Comparison of ENCODE assay signal across 1 cellular context in the genomic region with DNA sequence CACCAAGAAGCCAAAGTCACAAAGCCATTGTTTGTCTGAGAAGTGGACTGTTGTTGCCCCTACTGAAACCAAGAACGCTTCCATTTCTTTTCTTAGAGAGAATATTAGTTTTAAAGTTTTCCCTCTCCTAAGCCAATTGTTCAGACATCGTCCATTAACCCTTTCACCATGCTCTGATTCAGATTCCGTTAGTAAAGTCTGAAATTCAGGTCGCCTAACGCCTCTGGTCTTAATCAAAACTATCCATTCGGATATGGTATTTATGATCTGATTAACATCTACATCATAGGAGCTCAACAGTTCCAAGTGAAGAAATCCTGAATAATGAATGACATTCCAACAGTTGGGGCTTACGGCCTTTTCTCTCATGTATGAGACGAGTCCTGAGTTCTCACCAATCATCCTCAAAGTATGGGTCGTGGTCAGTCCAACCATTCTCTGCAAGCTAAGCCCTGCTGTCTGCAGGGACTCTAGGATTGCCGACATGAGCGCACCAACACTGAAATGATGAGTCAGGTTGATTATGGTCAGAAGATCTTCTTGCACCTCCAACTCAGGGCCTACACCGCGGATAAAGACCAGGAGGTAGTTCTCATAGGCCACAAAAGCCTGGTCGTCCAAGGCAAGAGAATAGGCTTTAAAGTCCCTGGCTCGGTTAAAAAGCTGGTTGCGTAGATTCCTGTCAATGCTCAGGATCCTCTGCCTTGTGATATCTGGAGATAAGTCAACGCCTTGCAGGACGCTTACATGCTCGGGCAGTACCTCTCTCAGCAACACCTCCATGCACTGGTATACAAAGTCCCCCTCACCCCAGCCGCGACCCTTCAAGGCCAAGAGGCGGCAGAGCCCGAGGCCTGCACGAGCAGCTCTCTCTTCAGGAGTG.
TF ChIP-seq lines count a peak whose summit lies in the region.

No MANE protein-coding gene starts in this region.

TF ChIP-seq in H1, 55 proteins besides CTCF, POLR2A, EP300 and RAD21:
- no peak for TF ChIP-seq BCL11A (IDR thresholded peaks at IDR 0.05; ENCODE audit: low read depth in 2 of 2, low read length in 2 of 2)
- no peak for TF ChIP-seq POU5F1 (IDR thresholded peaks at IDR 0.05; ENCODE audit: low read depth, low read length)
- TF ChIP-seq KDM4A (IDR thresholded peaks at IDR 0.05; ENCODE audit: low read depth, low read length, severe bottlenecking) = peak; percentile 33
- no peak for TF ChIP-seq RNF2 (IDR thresholded peaks at IDR 0.05; ENCODE audit: borderline replicate concordance, low read depth, low read length, missing control alignments, poor library complexity, severe bottlenecking)
- no peak for TF ChIP-seq TCF12 (IDR thresholded peaks at IDR 0.05; ENCODE audit: low read depth, low read length)
- no peak for TF ChIP-seq CEBPB (IDR thresholded peaks at IDR 0.05; ENCODE audit: low read depth, low read length)
- TF ChIP-seq MAFK (IDR thresholded peaks at IDR 0.05; ENCODE audit: low read depth, low read length) = no peak
- no peak for TF ChIP-seq EZH2 (IDR thresholded peaks at IDR 0.05; ENCODE audit: low read depth, low read length, severe bottlenecking)
